18 cellular contexts compared by ENCODE assay signal in the genomic region with DNA sequence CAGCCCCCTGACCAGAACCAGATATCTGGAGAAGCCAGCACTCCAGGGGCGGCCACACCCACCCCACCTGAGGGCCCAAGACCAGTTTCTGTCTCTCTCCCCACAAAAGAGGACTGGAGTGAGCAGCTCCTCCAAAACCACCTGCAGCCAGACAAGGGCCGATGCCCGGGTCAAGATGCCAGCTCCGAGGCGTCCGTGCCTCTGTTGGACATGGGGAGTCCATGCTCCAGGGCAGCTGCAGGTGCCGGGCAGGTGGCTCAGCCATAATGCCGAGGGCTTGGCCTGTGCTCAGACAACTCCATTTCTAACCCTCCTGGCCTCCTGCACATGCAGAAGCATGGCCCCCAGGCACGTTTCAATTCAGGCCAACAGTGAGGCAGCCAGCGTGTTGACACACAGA.
"Had no signal": no experiment of that assay in that cellular context is flagged by ENCODE, and none has a peak within 500 bp of the region (broad histone marks: within the 10 kb centered on the region; RNA-seq: fewer than 3 reads in every experiment).

No MANE protein-coding gene starts in this region.

- H3K4me2 ChIP-seq: SK-N-SH had no signal

- H3K9me3 ChIP-seq: SK-N-SH had no signal

- ATAC-seq: T-cell had no signal

- H3K9ac ChIP-seq: SK-N-SH had no signal

- DNase-seq: KBM-7, MV-4-11, NCI-H1048, NCI-H1105, NCI-H1436 treated with DMSO at 0.1 percent for 48 hours, NCI-H187, NCI-H2029 treated with DMSO at 0.1 percent for 48 hours, NCI-H2171 treated with DMSO at 0.1 percent for 48 hours, NCI-H345, NCI-H446 treated with DMSO at 0.1 percent for 48 hours, NCI-H510A treated with DMSO at 0.1 percent for 48 hours, NCI-H526, NCI-H82, RPMI8226, SHP77, SK-N-SH, SW 1271, T-cell had no signal
